ENCODE assay signal across 10 cellular contexts in the genomic region with DNA sequence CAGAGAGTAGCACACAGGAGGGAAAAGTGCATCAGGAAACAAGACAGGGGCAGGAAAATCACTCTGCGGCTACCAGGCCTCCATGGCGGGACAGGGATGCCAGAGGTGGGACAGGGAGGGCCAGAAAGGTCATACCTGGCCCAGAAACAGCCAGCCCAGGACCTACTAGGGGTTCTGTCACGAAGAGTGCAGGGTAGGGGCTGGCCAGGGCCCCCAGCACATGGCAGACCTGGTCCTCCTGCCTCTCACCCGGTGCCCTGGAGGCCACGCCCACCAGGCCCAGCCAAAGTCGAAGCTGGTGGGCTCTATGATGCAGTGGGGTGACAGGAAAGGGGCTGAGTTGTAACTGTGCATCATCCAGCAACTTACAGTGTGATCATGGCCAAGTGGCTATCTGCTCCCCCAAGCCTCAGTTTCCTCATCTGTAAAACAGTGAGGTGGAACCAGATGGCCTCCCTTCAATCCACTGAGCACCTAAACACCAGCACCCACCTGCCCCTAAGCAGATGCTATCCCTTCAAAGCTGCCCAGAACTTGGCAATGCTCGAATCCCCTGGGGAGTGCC. TPM values are rescaled to one million over a fixed set of nuclear protein-coding genes. Genes with fewer than 3 reads are reported as not detected.
DNase-seq lines count a peak whose midpoint lies in the region; ATAC-seq and TF ChIP-seq lines count a peak whose summit lies in the region.
"Had no signal": no experiment of that assay in that cellular context is flagged by ENCODE, and none has a peak within 500 bp of the region (broad histone marks: within the 10 kb centered on the region; RNA-seq: fewer than 3 reads in every experiment).

No MANE protein-coding gene starts in this region.

- no peak overlapping the region for H3K4me2 ChIP-seq in KMS-11

- no peak overlapping the region for H3K27ac Mint-ChIP-seq in endodermal cell

- TF ChIP-seq CTCF in KMS-11 (conservative IDR thresholded peaks at IDR 0.05; ENCODE audit: low read depth, low read length) (no peak), endodermal cell (conservative IDR thresholded peaks at IDR 0.05) (no peak)

- 72 to 74% methylated on average over 6 to 7 of the region's 7 CpGs for WGBS in endodermal cell (ENCODE audit: insufficient coverage in 1 of 2, insufficient read length in 1 of 2), 2 experiments

- no peak overlapping the region for H3K4me3 ChIP-seq in KMS-11 (IDR thresholded peaks at IDR 0.05; ENCODE audit: insufficient read depth, low read depth, low read length)
- H3K4me3 ChIP-seq in subcutaneous abdominal adipose tissue (ENCODE audit: low read depth in 1 of 5, low read length in 5 of 5): no peak overlapping the region
- H3K4me3 ChIP-seq in endodermal cell (ENCODE audit: low read length): no peak overlapping the region

- no peaks in the 10 kb centered on the region for H3K36me3 ChIP-seq in KMS-11 (ENCODE audit: insufficient read depth)
- peaks cover 0 to 32% (median 29%) of the 10 kb centered on the region in 5 donors for H3K36me3 ChIP-seq in subcutaneous abdominal adipose tissue (ENCODE audit: control insufficient read depth in 5 of 5, insufficient read depth in 5 of 5, low read length in 5 of 5)
- no peaks in the 10 kb centered on the region for H3K36me3 ChIP-seq in endodermal cell (ENCODE audit: control insufficient read depth, insufficient read depth, low read length)

- no peaks in the 10 kb centered on the region for H3K36me3 Mint-ChIP-seq in endodermal cell (ENCODE audit: low read depth)

- H3K9ac ChIP-seq in KMS-11 (no peak overlapping the region), subcutaneous abdominal adipose tissue (ENCODE audit: low read length in 5 of 5) (peak overlapping the region in 2 of 5 donors; percentile 53 to 56), endodermal cell (ENCODE audit: extremely low read depth, low read length, poor library complexity, severe bottlenecking) (no peak overlapping the region)

- H3K27ac ChIP-seq in KMS-11 (no peak overlapping the region), subcutaneous abdominal adipose tissue (ENCODE audit: low read depth, low read length) (peak overlapping the region; percentile 75), endodermal cell (ENCODE audit: low read depth, low read length) (no peak overlapping the region)

- no peaks in the 10 kb centered on the region for H4K20me1 ChIP-seq in KMS-11 (ENCODE audit: insufficient read depth)

- H3K9me3 Mint-ChIP-seq in endodermal cell: no peaks in the 10 kb centered on the region

- DNase-seq in activated CD4-positive, alpha-beta T cell treated with anti-CD3 and anti-CD28 coated beads for 48 hours: peak; percentile 0
- DNase-seq in activated CD4-positive, alpha-beta T cell treated with anti-CD3 and anti-CD28 coated beads, Interleukin-2, amount 50 U/mL, for 1 hour: no peak
- no peak for DNase-seq in endodermal cell
- no peak for DNase-seq in stimulated activated CD4-positive, alpha-beta T cell treated with anti-CD3 and anti-CD28 coated beads, Interleukin-1b, Interleukin-23, amount 100 ng/mL, for 48 hours
- DNase-seq: NCI-H2081, occipital lobe had no signal

- peaks cover 43% of the 10 kb centered on the region for H3K27me3 Mint-ChIP-seq in endodermal cell (ENCODE audit: insufficient read depth)

- H3K4me1 ChIP-seq in KMS-11 (ENCODE audit: low read depth, poor library complexity, severe bottlenecking) (no peaks in the 10 kb centered on the region), subcutaneous abdominal adipose tissue (ENCODE audit: control insufficient read depth in 5 of 5, insufficient read depth in 5 of 5, low read length in 5 of 5) (peaks cover 6 to 66% (median 64%) of the 10 kb centered on the region in 5 donors), endodermal cell (ENCODE audit: control insufficient read depth, insufficient read depth, low read length) (no peaks in the 10 kb centered on the region)

- no peak overlapping the region for H3K4me3 Mint-ChIP-seq in endodermal cell

- no peaks in the 10 kb centered on the region for H3K9me3 ChIP-seq in subcutaneous abdominal adipose tissue (ENCODE audit: control insufficient read depth in 5 of 5, low read length in 5 of 5)
- H3K9me3 ChIP-seq in endodermal cell (ENCODE audit: control insufficient read depth, low read length): no peaks in the 10 kb centered on the region

- ATAC-seq in HG02610 (IDR thresholded peaks at IDR 0.05; ENCODE audit: unreplicated experiment) (peak; percentile 7), GM18517 (IDR thresholded peaks at IDR 0.05; ENCODE audit: unreplicated experiment) (no peak)

- H3K4me1 Mint-ChIP-seq in endodermal cell: no peaks in the 10 kb centered on the region

- H3K79me2 ChIP-seq in KMS-11 (ENCODE audit: insufficient read depth, low read depth): no peaks in the 10 kb centered on the region

- H3K27me3 ChIP-seq in KMS-11 (ENCODE audit: insufficient read depth, low read depth) (no peaks in the 10 kb centered on the region), subcutaneous abdominal adipose tissue (ENCODE audit: control insufficient read depth in 5 of 5, insufficient read depth in 4 of 5, low read length in 5 of 5) (no peaks in the 10 kb centered on the region), endodermal cell (ENCODE audit: control insufficient read depth, insufficient read depth, low read length, poor library complexity, severe bottlenecking) (peaks cover 40% of the 10 kb centered on the region)

- H2AFZ ChIP-seq in KMS-11 (ENCODE audit: low read depth): peak overlapping the region; percentile 57; the same call in 1 of the 2 replicates

RNA-seq across cellular contexts. Expression of a gene that starts 10.6 kb away (rescaled TPM):
- total RNA-seq in endodermal cell: under 1 TPM; 0.09 to 0.91 TPM
- polyA plus RNA-seq in endodermal cell (2013, experiment 1 of 2): 8.0 TPM
- polyA plus RNA-seq in endodermal cell (2013, experiment 2 of 2): 7.7 TPM
